Comparison of ENCODE assay signal across 28 cellular contexts in genomic region chr13:106129993-106130392, GRCh38.
"Had no signal": no experiment of that assay in that cellular context is flagged by ENCODE, and none has a peak within 500 bp of the region (broad histone marks: within the 10 kb centered on the region; RNA-seq: fewer than 3 reads in every experiment).

No MANE protein-coding gene starts in this region.

- H3K27ac Mint-ChIP-seq: immature natural killer cell; mesothelial cell of epicardium; naive thymus-derived CD4-positive, alpha-beta T cell; natural killer cell treated with Interleukin-12 subunit alpha and Interleukin-12 subunit beta and Interleukin-15 and Interleukin-18, amount 100 ng/mL, for 72 hours; stimulated activated effector memory CD8-positive, alpha-beta T cell treated with anti-CD3 and anti-CD28 coated beads, Interleukin-12 subunit alpha, Interleukin-12 subunit beta, amount 100 ng/mL, for 72 hours; stimulated activated naive CD8-positive, alpha-beta T cell treated with anti-CD3 and anti-CD28 coated beads, Interleukin-15, Interleukin-2, amounts not matched to agents 100 ng/mL and 50 ng/mL, for 24 hours had no signal

- H3K27me3 ChIP-seq: ovary, suprapubic skin, tibial artery, upper lobe of right lung had no signal

- H3K4me1 ChIP-seq: left ventricle myocardium inferior, prostate gland, suprapubic skin, upper lobe of right lung had no signal

- H3K27me3 Mint-ChIP-seq: natural killer cell treated with Interleukin-12 subunit alpha and Interleukin-12 subunit beta and Interleukin-15 and Interleukin-18, amount 100 ng/mL, for 72 hours had no signal

- DNase-seq: hypothalamus; immature natural killer cell; kidney; left ventricle myocardium inferior; mesendoderm; naive thymus-derived CD4-positive, alpha-beta T cell; ovary; retina; right cardiac atrium; stimulated activated CD4-positive, alpha-beta T cell treated with anti-CD3 and anti-CD28 coated beads, Interleukin-12 subunit alpha, Interleukin-12 subunit beta, amount 100 ng/mL, for 4 hours; stimulated activated CD4-positive, alpha-beta T cell treated with anti-CD3 and anti-CD28 coated beads, Interleukin-15, amount 100 ng/mL, for 24 hours; stimulated activated CD4-positive, alpha-beta T cell treated with anti-CD3 and anti-CD28 coated beads, Interleukin-2, amount 100 ng/mL, for 24 hours; stimulated activated CD4-positive, alpha-beta T cell treated with anti-CD3 and anti-CD28 coated beads, Interleukin-4, amount 100 ng/mL, for 1 hour; stimulated activated naive CD4-positive, alpha-beta T cell; tibial artery; trophoblast cell; upper lobe of right lung had no signal

- H3K36me3 Mint-ChIP-seq: immature natural killer cell; naive thymus-derived CD4-positive, alpha-beta T cell; stimulated activated effector memory CD8-positive, alpha-beta T cell treated with anti-CD3 and anti-CD28 coated beads, Interleukin-12 subunit alpha, Interleukin-12 subunit beta, amount 100 ng/mL, for 72 hours had no signal

- H3K9me3 Mint-ChIP-seq: stimulated activated naive CD8-positive, alpha-beta T cell treated with anti-CD3 and anti-CD28 coated beads, Interleukin-15, Interleukin-2, amounts not matched to agents 100 ng/mL and 50 ng/mL, for 24 hours had no signal

- H3K4me3 ChIP-seq: left ventricle myocardium inferior, lung, ovary, prostate gland, skin epidermis, suprapubic skin, thoracic aorta, tibial artery, upper lobe of right lung had no signal

- H3K9me3 ChIP-seq: ovary, prostate gland, suprapubic skin, thoracic aorta, tibial artery, upper lobe of right lung had no signal

- H3K4me3 Mint-ChIP-seq: immature natural killer cell; mesothelial cell of epicardium; naive thymus-derived CD4-positive, alpha-beta T cell; natural killer cell treated with Interleukin-12 subunit alpha and Interleukin-12 subunit beta and Interleukin-15 and Interleukin-18, amount 100 ng/mL, for 72 hours; stimulated activated effector memory CD8-positive, alpha-beta T cell treated with anti-CD3 and anti-CD28 coated beads, Interleukin-12 subunit alpha, Interleukin-12 subunit beta, amount 100 ng/mL, for 72 hours; stimulated activated naive CD8-positive, alpha-beta T cell treated with anti-CD3 and anti-CD28 coated beads, Interleukin-15, Interleukin-2, amounts not matched to agents 100 ng/mL and 50 ng/mL, for 24 hours had no signal

- H3K27ac ChIP-seq: left ventricle myocardium inferior, ovary, prostate gland, skin epidermis, suprapubic skin, thoracic aorta, tibial artery, upper lobe of right lung had no signal

- FAIRE-seq: kidney, urothelium cell line had no signal

- ATAC-seq: naive thymus-derived CD4-positive, alpha-beta T cell; natural killer cell treated with Interleukin-12 subunit alpha and Interleukin-12 subunit beta and Interleukin-15 and Interleukin-18, amount 100 ng/mL, for 72 hours; right cardiac atrium; sciatic nerve; stimulated activated effector memory CD8-positive, alpha-beta T cell treated with anti-CD3 and anti-CD28 coated beads, Interleukin-12 subunit alpha, Interleukin-12 subunit beta, amount 100 ng/mL, for 72 hours; upper lobe of right lung had no signal

- H3K4me1 Mint-ChIP-seq: immature natural killer cell; mesothelial cell of epicardium; naive thymus-derived CD4-positive, alpha-beta T cell; stimulated activated effector memory CD8-positive, alpha-beta T cell treated with anti-CD3 and anti-CD28 coated beads, Interleukin-12 subunit alpha, Interleukin-12 subunit beta, amount 100 ng/mL, for 72 hours had no signal

- H3K36me3 ChIP-seq: left ventricle myocardium inferior, ovary, prostate gland, suprapubic skin, thoracic aorta, tibial artery, upper lobe of right lung had no signal
